ENCODE assay signal across 8 cellular contexts in the genomic region with DNA sequence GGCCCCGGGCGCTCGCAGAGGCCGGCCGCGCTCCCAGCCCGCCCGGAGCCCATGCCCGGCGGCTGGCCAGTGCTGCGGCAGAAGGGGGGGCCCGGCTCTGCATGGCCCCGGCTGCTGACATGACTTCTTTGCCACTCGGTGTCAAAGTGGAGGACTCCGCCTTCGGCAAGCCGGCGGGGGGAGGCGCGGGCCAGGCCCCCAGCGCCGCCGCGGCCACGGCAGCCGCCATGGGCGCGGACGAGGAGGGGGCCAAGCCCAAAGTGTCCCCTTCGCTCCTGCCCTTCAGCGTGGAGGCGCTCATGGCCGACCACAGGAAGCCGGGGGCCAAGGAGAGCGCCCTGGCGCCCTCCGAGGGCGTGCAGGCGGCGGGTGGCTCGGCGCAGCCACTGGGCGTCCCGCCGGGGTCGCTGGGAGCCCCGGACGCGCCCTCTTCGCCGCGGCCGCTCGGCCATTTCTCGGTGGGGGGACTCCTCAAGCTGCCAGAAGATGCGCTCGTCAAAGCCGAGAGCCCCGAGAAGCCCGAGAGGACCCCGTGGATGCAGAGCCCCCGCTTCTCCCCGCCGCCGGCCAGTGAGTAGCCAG. TPM values are rescaled to one million over a fixed set of nuclear protein-coding genes. Genes with fewer than 3 reads are reported as not detected.
DNase-seq lines count a peak whose midpoint lies in the region; ATAC-seq and TF ChIP-seq lines count a peak whose summit lies in the region.

No MANE protein-coding gene starts in this region.

- H3K9me3 ChIP-seq in Loucy (ENCODE audit: insufficient read depth, low read depth, low read length), result no peaks in the 10 kb centered on the region
- peaks cover 0 to 10% (median 0%) of the 10 kb centered on the region in 3 donors for H3K9me3 ChIP-seq in esophagus squamous epithelium
- no peaks in the 10 kb centered on the region for H3K9me3 ChIP-seq in ovary

- H3K27me3 ChIP-seq in Loucy (ENCODE audit: insufficient read depth, low read length, poor library complexity, severe bottlenecking), result no peaks in the 10 kb centered on the region
- peaks cover 46 to 100% (median 70%) of the 10 kb centered on the region in 4 donors for H3K27me3 ChIP-seq in esophagus squamous epithelium
- no peaks in the 10 kb centered on the region for H3K27me3 ChIP-seq in ovary

- no peak for TF ChIP-seq EP300 in ovary (IDR thresholded peaks at IDR 0.05)

- no peaks in the 10 kb centered on the region for H3K9me2 ChIP-seq in Loucy (replicated peaks; ENCODE audit: low read depth, low read length)

- H3K4me1 ChIP-seq in Loucy (ENCODE audit: insufficient read depth, low read length, poor library complexity, severe bottlenecking) (peaks cover 6% of the 10 kb centered on the region), esophagus squamous epithelium (peaks cover 20 to 82% (median 22%) of the 10 kb centered on the region in 3 donors), ovary (ENCODE audit: insufficient read depth) (peaks cover 4% of the 10 kb centered on the region)

- TF ChIP-seq CTCF in Loucy (conservative IDR thresholded peaks at IDR 0.05; ENCODE audit: low read length), result no peak
- TF ChIP-seq CTCF in esophagus squamous epithelium (IDR thresholded peaks at IDR 0.05), result no peak
- TF ChIP-seq CTCF in ovary (IDR thresholded peaks at IDR 0.05), result no peak

- H3K27ac ChIP-seq in esophagus squamous epithelium, result peak overlapping the region in 3 of 4 donors; percentile 23 to 62 (median 31)
- H3K27ac ChIP-seq in ovary, result no peak overlapping the region

- H3F3A ChIP-seq in Loucy (ENCODE audit: low read depth), result no peaks in the 10 kb centered on the region

- peak overlapping the region; percentile 70 for H3K4me2 ChIP-seq in Loucy (ENCODE audit: low read depth, low read length, poor library complexity, severe bottlenecking)

- peak overlapping the region; percentile 72 for H3K9ac ChIP-seq in Loucy (ENCODE audit: low read depth, low read length, poor library complexity, severe bottlenecking)

- peak; percentile 34 for ATAC-seq in GM21786 (IDR thresholded peaks at IDR 0.05; ENCODE audit: unreplicated experiment)

- H3K36me3 ChIP-seq in Loucy (ENCODE audit: insufficient read depth, low read length), result no peaks in the 10 kb centered on the region
- H3K36me3 ChIP-seq in esophagus squamous epithelium, result no peaks in the 10 kb centered on the region
- H3K36me3 ChIP-seq in ovary, result no peaks in the 10 kb centered on the region

- TF ChIP-seq POLR2A in esophagus squamous epithelium (IDR thresholded peaks at IDR 0.05) (no peak), ovary (IDR thresholded peaks at IDR 0.05) (no peak)

- DNase-seq in Daoy (ENCODE audit: low read depth) (peak; percentile 48), esophagus squamous epithelium (lab: John Stamatoyannopoulos, UW) (no peak), ovary (no peak), NCI-H2196 treated with DMSO at 0.1 percent for 48 hours (lab: John Stamatoyannopoulos, UW; ENCODE audit: unreplicated experiment) (no peak), NCI-H748 (lab: John Stamatoyannopoulos, UW; ENCODE audit: unreplicated experiment) (no peak), NCI-H748 treated with DMSO at 0.1 percent for 48 hours (lab: John Stamatoyannopoulos, UW) (no peak)

- intact Hi-C loops in esophagus squamous epithelium (cut with DNase I), result no loop called here
- intact Hi-C loops in ovary (cut with DNase I), result loop anchor here in 1 of 4 donors (5.0 kb wide), 1 partner anchor 383 kb away; no protein-coding TSS in a partner anchor

- peaks cover 4% of the 10 kb centered on the region for H4K20me1 ChIP-seq in Loucy (ENCODE audit: insufficient read depth, low read length, poor library complexity, severe bottlenecking)

- peaks cover 11% of the 10 kb centered on the region for H3K79me2 ChIP-seq in Loucy (ENCODE audit: insufficient read depth, low read length)

- WGBS in esophagus squamous epithelium, 2 donors, result no CpG with 5 or more reads among the region's 65 CpGs
- WGBS in ovary, 3 donors, result 0 to 1% (median 1%) methylated on average over 11 to 65 of the region's 65 CpGs

- H2AFZ ChIP-seq in Loucy (ENCODE audit: low read length), result peak overlapping the region; percentile 67; the same call in 1 of the 2 replicates

- H3K4me3 ChIP-seq in Loucy (ENCODE audit: low read length, poor library complexity, severe bottlenecking), result peak overlapping the region; percentile 81
- peak overlapping the region; percentile 33 to 75 (median 51) for H3K4me3 ChIP-seq in esophagus squamous epithelium
- peak overlapping the region; percentile 67 for H3K4me3 ChIP-seq in ovary

RNA-seq across cellular contexts. Expression of a gene that starts 0.4 kb away (rescaled TPM):
- total RNA-seq in Daoy (2014; rRNA removed; shearing (Covaris generic)), result 18.7 and 28.5 TPM in 2 replicates
- total RNA-seq in esophagus squamous epithelium (1 to 10 TPM in 1 of 4 donors, under 1 TPM in 1, not detected in 2; 0.76 to 1.4 TPM), ovary (1 to 10 TPM; 2.2 to 4.5 (median 4.2) TPM)
- 1 to 10 TPM; 2.3 to 4.0 TPM for polyA plus RNA-seq in ovary

Comparison
In these comparisons a context has a peak if more than half of its experiments do, and no peak if none do; other contexts are left out.
1. H3K27ac ChIP-seq: peak in esophagus squamous epithelium (3 of 4); none in ovary (0 of 2).
2. Peak in every context shown above with its lines, with median percentiles within 50 percentile points of each other: H3K4me3 ChIP-seq.